24 cellular contexts compared by ENCODE assay signal in the genomic region with DNA sequence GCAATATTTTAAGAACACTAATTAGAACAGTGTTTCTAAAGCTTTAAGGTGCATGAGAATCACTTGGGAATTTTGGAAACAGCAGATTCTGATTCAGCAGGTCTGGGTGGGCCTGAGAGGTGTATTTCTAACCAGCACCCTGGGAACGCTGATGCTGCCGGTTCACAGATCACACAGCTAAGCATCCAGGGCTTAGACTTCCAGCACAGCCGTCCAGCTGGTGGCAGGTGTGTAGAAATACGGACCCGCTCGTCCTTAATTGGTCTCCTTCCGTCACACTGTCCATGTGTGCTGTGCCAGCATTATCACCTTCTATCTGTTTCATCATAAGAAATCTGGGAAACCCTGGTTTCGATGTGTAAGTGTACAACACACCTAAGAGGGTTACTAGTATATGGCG. TPM values are rescaled to one million over a fixed set of nuclear protein-coding genes. Genes with fewer than 3 reads are reported as not detected.
DNase-seq lines count a peak whose midpoint lies in the region; ATAC-seq lines count a peak whose summit lies in the region.
"Had no signal": no experiment of that assay in that cellular context is flagged by ENCODE, and none has a peak within 500 bp of the region (broad histone marks: within the 10 kb centered on the region; RNA-seq: fewer than 3 reads in every experiment).

No MANE protein-coding gene starts in this region.

- no peaks in the 10 kb centered on the region for H3K79me1 ChIP-seq in mesenchymal stem cell (replicated peaks; ENCODE audit: low read length, poor library complexity, severe bottlenecking)

- no peak overlapping the region for H2AFZ ChIP-seq in mesenchymal stem cell (ENCODE audit: low read depth, low read length)

- no peaks in the 10 kb centered on the region for H3K36me3 ChIP-seq in mesenchymal stem cell (ENCODE audit: control insufficient read depth in 1 of 2, insufficient read depth in 2 of 2, low read depth in 1 of 2, low read length in 2 of 2)
- H3K36me3 ChIP-seq: BE2C, BLaER1 had no signal

- no peak overlapping the region for H2BK120ac ChIP-seq in mesenchymal stem cell (ENCODE audit: low read depth, low read length)

- H2BK5ac ChIP-seq in mesenchymal stem cell (ENCODE audit: low read depth, low read length, poor library complexity, severe bottlenecking) = no peak overlapping the region

- no peak overlapping the region for H3K23ac ChIP-seq in mesenchymal stem cell (ENCODE audit: low read length in 2 of 2)

- H2BK12ac ChIP-seq in mesenchymal stem cell (ENCODE audit: low read length in 2 of 2) = no peak overlapping the region

- no peak overlapping the region for H3K9ac ChIP-seq in mesenchymal stem cell (ENCODE audit: low read length)
- H3K9ac ChIP-seq: BLaER1 had no signal

- H3K27me3 ChIP-seq in mesenchymal stem cell (ENCODE audit: control insufficient read depth in 1 of 2, insufficient read depth in 1 of 2, low read length in 2 of 2) = no peaks in the 10 kb centered on the region
- H3K27me3 ChIP-seq: BE2C, BLaER1 had no signal

- DNase-seq in NCI-H82 (lab: John Stamatoyannopoulos, UW) (peak; percentile 76), NCI-H82 treated with DMSO at 0.1 percent for 48 hours (lab: John Stamatoyannopoulos, UW; ENCODE audit: unreplicated experiment) (no peak), mesenchymal stem cell (no peak)
- DNase-seq: 8988T; ACHN; BE2C; C1 segment of cervical spinal cord; CD4-positive, alpha-beta memory T cell; CD4-positive, CD25-positive, alpha-beta regulatory T cell; CD8-positive, alpha-beta memory T cell; COR-L47; DMS 273 treated with DMSO at 0.1 percent for 48 hours; DMS153; DMS53; DMS79; DND-41; EL; GDM1 had no signal

- H4K8ac ChIP-seq in mesenchymal stem cell (ENCODE audit: low read length) = peak overlapping the region; percentile 3

- H3K4me3 ChIP-seq in mesenchymal stem cell (ENCODE audit: insufficient read depth in 1 of 2, low read depth in 1 of 2, low read length in 2 of 2) = no peak overlapping the region
- H3K4me3 ChIP-seq: BLaER1, GM12878 had no signal

- 98% methylated on average over 5 of the region's 9 CpGs for WGBS in mesenchymal stem cell

- H3K9me3 ChIP-seq in mesenchymal stem cell (ENCODE audit: control insufficient read depth, low read length) = no peaks in the 10 kb centered on the region
- H3K9me3 ChIP-seq: BE2C, BLaER1 had no signal

- H2BK15ac ChIP-seq in mesenchymal stem cell (ENCODE audit: low read depth, poor library complexity, severe bottlenecking) = no peak overlapping the region

- H3K14ac ChIP-seq in mesenchymal stem cell (ENCODE audit: low read length in 2 of 2) = no peak overlapping the region

- no peak overlapping the region for H4K91ac ChIP-seq in mesenchymal stem cell (ENCODE audit: low read length)

- ATAC-seq in GM21786 (IDR thresholded peaks at IDR 0.05; ENCODE audit: unreplicated experiment) (no peak), GM18502 (IDR thresholded peaks at IDR 0.05; ENCODE audit: poor library complexity, unreplicated experiment) (no peak)
- ATAC-seq: GM12878 had no signal

- no peak overlapping the region for H2AK5ac ChIP-seq in mesenchymal stem cell (ENCODE audit: low read length, severe bottlenecking)

- no peak overlapping the region for H3K4me2 ChIP-seq in mesenchymal stem cell (ENCODE audit: low read length, poor library complexity, severe bottlenecking)
- H3K4me2 ChIP-seq: BLaER1 had no signal

- no peak overlapping the region for H3K27ac ChIP-seq in mesenchymal stem cell (ENCODE audit: low read length, poor library complexity, severe bottlenecking)
- H3K27ac ChIP-seq: BLaER1 had no signal

- no peaks in the 10 kb centered on the region for H3K4me1 ChIP-seq in mesenchymal stem cell (ENCODE audit: control insufficient read depth, insufficient read depth, low read depth, low read length)
- H3K4me1 ChIP-seq: BE2C had no signal

- no peak overlapping the region for H3K4ac ChIP-seq in mesenchymal stem cell (ENCODE audit: low read depth in 1 of 2, low read length in 2 of 2)

- no peak overlapping the region for H3K18ac ChIP-seq in mesenchymal stem cell (ENCODE audit: low read depth in 1 of 2, low read length in 2 of 2)

RNA-seq across cellular contexts. Expression of gene DAOA, which starts 40.6 kb away (rescaled TPM):
- not detected for polyA plus RNA-seq in mesenchymal stem cell (2013, experiment 1 of 2)
- polyA plus RNA-seq in mesenchymal stem cell (2013, experiment 2 of 2) = not detected
- polyA plus RNA-seq: AG04450; CD14-positive monocyte; CD4-positive, alpha-beta memory T cell; CD4-positive, CD25-positive, alpha-beta regulatory T cell; CD8-positive, alpha-beta memory T cell; GM12878 had no signal
